ENCODE assay signal across 16 cellular contexts in the genomic region with DNA sequence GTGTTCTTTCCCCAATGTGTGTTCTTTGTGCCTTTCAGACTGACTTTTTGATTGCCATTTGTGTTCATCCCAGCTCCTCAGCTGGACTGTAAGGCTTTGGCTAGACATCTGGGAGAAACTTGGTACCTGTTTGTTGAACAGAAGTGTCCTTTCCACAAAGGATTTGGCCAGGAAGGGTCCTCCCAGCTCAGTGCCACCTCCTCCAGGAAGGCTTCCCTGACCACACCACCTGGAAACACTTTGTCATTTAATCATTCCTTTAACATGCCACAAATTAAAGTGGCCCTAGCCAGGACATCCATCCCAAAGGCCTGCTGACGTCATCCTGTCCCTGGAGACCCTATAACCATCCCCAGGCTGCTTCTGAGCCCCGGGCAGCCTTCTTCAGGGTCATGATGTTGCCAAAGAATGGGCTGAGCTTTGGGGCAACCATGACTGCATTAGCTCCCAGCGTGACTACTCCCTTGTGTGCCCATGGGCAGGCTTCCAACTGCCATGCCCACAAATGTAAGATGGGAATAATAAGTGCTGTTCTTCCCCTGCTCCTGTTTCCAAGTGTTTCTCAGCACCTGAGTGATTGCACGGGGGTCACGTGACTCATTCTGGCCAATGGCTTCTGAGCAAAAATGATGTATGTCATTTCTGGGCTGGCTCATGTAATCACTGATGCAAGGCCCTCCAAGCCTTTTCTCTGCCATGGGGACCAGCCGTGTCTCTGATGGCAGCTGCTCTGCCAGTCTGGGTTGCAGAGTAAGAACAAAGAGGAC.
DNase-seq lines count a peak whose midpoint lies in the region; ATAC-seq, FAIRE-seq and TF ChIP-seq lines count a peak whose summit lies in the region.
"Had no signal": no experiment of that assay in that cellular context is flagged by ENCODE, and none has a peak within 500 bp of the region (broad histone marks: within the 10 kb centered on the region; RNA-seq: fewer than 3 reads in every experiment).

No MANE protein-coding gene starts in this region.

- no peak for TF ChIP-seq POLR2A in K562 (conservative IDR thresholded peaks at IDR 0.05)

- H3K9me1 ChIP-seq in K562 (ENCODE audit: control insufficient read depth, insufficient read depth, low read length): no peaks in the 10 kb centered on the region

- H3K9ac ChIP-seq in Karpas-422 (ENCODE audit: low read length) (no peak overlapping the region), K562 (ENCODE audit: insufficient read depth in 1 of 2, low read depth in 2 of 2, low read length in 2 of 2) (0 out of 4 replicates have a peak overlapping the region, but pooled peaks of 1 of the 2 experiments have one; percentile 19)
- H3K9ac ChIP-seq: GM23248 had no signal

- DNase-seq in activated naive CD4-positive, alpha-beta T cell treated with anti-CD3 and anti-CD28 coated beads, Interleukin-2, amount 50 U/mL, for 16 hours: no peak
- DNase-seq in Karpas-422: peak; percentile 56
- peak in 3 of 4 experiments; percentile 48 to 50 (median 49) for DNase-seq in K562 (ENCODE audit: extremely low read depth in 1 of 4, low spot score in 3 of 4)
- peak; percentile 38 for DNase-seq in renal cortical epithelial cell (ENCODE audit: low read depth)
- no peak for DNase-seq in activated T-cell treated with anti-CD3 and anti-CD28 coated beads, Interleukin-2, amount 50 U/mL, for 1 hour
- no peak for DNase-seq in activated T-cell treated with anti-CD3 and anti-CD28 coated beads, Interleukin-2, amount 50 U/mL, for 48 hours
- DNase-seq: Calu3, GDM1, GM23248, NCI-H1436 treated with DMSO at 0.1 percent for 48 hours, NCI-H2081, Right ventricle myocardium superior had no signal

- H3K4me2 ChIP-seq in Karpas-422 (ENCODE audit: low read depth, low read length, poor library complexity, severe bottlenecking) (peak overlapping the region; percentile 74), K562 (ENCODE audit: insufficient read depth, low read length) (no peak overlapping the region)

- no peaks in the 10 kb centered on the region for H3K27me3 ChIP-seq in Karpas-422 (ENCODE audit: low read length)
- H3K27me3 ChIP-seq in K562 (ENCODE audit: control insufficient read depth in 2 of 2, insufficient read depth in 2 of 2, low read length in 2 of 2): 0 out of 5 replicates have a peak, but pooled peaks cover 0 to 6% of the 10 kb centered on the region in 2 experiments

- POLR2A ChIA-PET in K562 (lab: Yijun Ruan, JAX): no interaction called here

- no peak overlapping the region for H3K4me3 Mint-ChIP-seq in activated naive CD4-positive, alpha-beta T cell treated with anti-CD3 and anti-CD28 coated beads, Interleukin-2, amount 50 U/mL, for 24 hours

- peak overlapping the region; percentile 30 for H3K27ac Mint-ChIP-seq in activated naive CD4-positive, alpha-beta T cell treated with anti-CD3 and anti-CD28 coated beads, Interleukin-2, amount 50 U/mL, for 24 hours
- H3K27ac Mint-ChIP-seq: IgD-negative memory B cell had no signal

- peaks cover 1% of the 10 kb centered on the region for H3K27me3 Mint-ChIP-seq in activated naive CD4-positive, alpha-beta T cell treated with anti-CD3 and anti-CD28 coated beads, Interleukin-2, amount 50 U/mL, for 24 hours

- H3K9me2 ChIP-seq in Karpas-422 (replicated peaks; ENCODE audit: insufficient read depth, low read length): no peaks in the 10 kb centered on the region

- no peak overlapping the region for H2AFZ ChIP-seq in Karpas-422 (ENCODE audit: low read length)
- H2AFZ ChIP-seq in K562 (ENCODE audit: low read depth, low read length): no peak overlapping the region
- H2AFZ ChIP-seq: GM23248 had no signal

- CTCF ChIA-PET in K562 (lab: Yijun Ruan, JAX; ENCODE audit: low intra/inter-chr PET ratio): no interaction called here

- H3K36me3 ChIP-seq in Karpas-422 (ENCODE audit: insufficient read depth, low read length) (no peaks in the 10 kb centered on the region), K562 (ENCODE audit: control insufficient read depth, insufficient read depth, low read length) (no peaks in the 10 kb centered on the region)

- TF ChIP-seq EP300 in K562 (IDR thresholded peaks at IDR 0.05; ENCODE audit: low read length): no peak

- no peaks in the 10 kb centered on the region for H3K9me3 ChIP-seq in Karpas-422 (ENCODE audit: low read length)
- no peaks in the 10 kb centered on the region for H3K9me3 ChIP-seq in K562 (replicated peaks; ENCODE audit: control insufficient read depth, insufficient read depth, low read depth, low read length)

- peaks cover 4% of the 10 kb centered on the region for H3K4me1 Mint-ChIP-seq in activated naive CD4-positive, alpha-beta T cell treated with anti-CD3 and anti-CD28 coated beads, Interleukin-2, amount 50 U/mL, for 24 hours

- ATAC-seq in K562 (peak; percentile 45; the same call in 1 of the 3 replicates), HG03280 (IDR thresholded peaks at IDR 0.05; ENCODE audit: unreplicated experiment) (no peak)

- TF ChIP-seq CTCF in K562 (IDR thresholded peaks at IDR 0.05 in 2 of 3, conservative IDR thresholded peaks at IDR 0.05 in 1 of 3; ENCODE audit: insufficient read depth in 2 of 3, low read depth in 1 of 3, low read length in 3 of 3): no peak

- TF ChIP-seq RAD21 in K562 (CRISPR knock-in tag; conservative IDR thresholded peaks at IDR 0.05 in 1 of 2, IDR thresholded peaks at IDR 0.05 in 1 of 2): no peak

- H3K4me3 ChIP-seq in Karpas-422 (ENCODE audit: low read length): no peak overlapping the region
- H3K4me3 ChIP-seq in K562: no peak overlapping the region
- H3K4me3 ChIP-seq: GM23248 had no signal

- in situ Hi-C loops in K562 (cut with MboI): no loop called here

- peaks cover 48% of the 10 kb centered on the region for H3K4me1 ChIP-seq in Karpas-422 (ENCODE audit: low read length)
- H3K4me1 ChIP-seq in K562 (replicated peaks in 1 of 2; ENCODE audit: control insufficient read depth in 2 of 2, insufficient read depth in 2 of 2, low read length in 2 of 2): 0 out of 5 replicates have a peak, but pooled peaks cover 0 to 5% of the 10 kb centered on the region in 2 experiments

- WGBS in K562 (ENCODE audit: insufficient coverage, low coverage, missing lambda C conversion rate): 13% methylated on average over 6 of the region's 6 CpGs

- H4K20me1 ChIP-seq in Karpas-422 (ENCODE audit: insufficient read depth, low read depth, low read length): no peaks in the 10 kb centered on the region
- H4K20me1 ChIP-seq in K562 (replicated peaks; ENCODE audit: control insufficient read depth, insufficient read depth, low read length): no peaks in the 10 kb centered on the region

- no peak overlapping the region for H3K27ac ChIP-seq in Karpas-422 (ENCODE audit: low read length)
- no peak overlapping the region for H3K27ac ChIP-seq in K562 (ENCODE audit: extremely low read depth, low read depth, low read length)
- H3K27ac ChIP-seq: C4-2B, GM23248 had no signal

- no peaks in the 10 kb centered on the region for H3K9me3 Mint-ChIP-seq in activated naive CD4-positive, alpha-beta T cell treated with anti-CD3 and anti-CD28 coated beads, Interleukin-2, amount 50 U/mL, for 24 hours
- H3K9me3 Mint-ChIP-seq: IgD-negative memory B cell had no signal

- no peak for FAIRE-seq in K562 (lab: Jason Lieb, UNC)

- intact Hi-C loops in K562 (cut with micrococcal nuclease): loop anchor here (5.0 kb wide), 1 partner anchor 129 kb away; no protein-coding TSS in a partner anchor

- H3K79me2 ChIP-seq in Karpas-422 (ENCODE audit: low read length) (no peaks in the 10 kb centered on the region), K562 (ENCODE audit: control insufficient read depth, insufficient read depth, low read length) (no peaks in the 10 kb centered on the region)

- H3K36me3 Mint-ChIP-seq in activated naive CD4-positive, alpha-beta T cell treated with anti-CD3 and anti-CD28 coated beads, Interleukin-2, amount 50 U/mL, for 24 hours: no peaks in the 10 kb centered on the region

- no TSS peak for BruUV-seq in K562 (replicated peaks; lab: Mats Ljungman, UMichigan)

TF ChIP-seq in K562, 482 proteins besides CTCF, POLR2A, EP300 and RAD21 (continues in another document):
- TF ChIP-seq, protein P1, sequence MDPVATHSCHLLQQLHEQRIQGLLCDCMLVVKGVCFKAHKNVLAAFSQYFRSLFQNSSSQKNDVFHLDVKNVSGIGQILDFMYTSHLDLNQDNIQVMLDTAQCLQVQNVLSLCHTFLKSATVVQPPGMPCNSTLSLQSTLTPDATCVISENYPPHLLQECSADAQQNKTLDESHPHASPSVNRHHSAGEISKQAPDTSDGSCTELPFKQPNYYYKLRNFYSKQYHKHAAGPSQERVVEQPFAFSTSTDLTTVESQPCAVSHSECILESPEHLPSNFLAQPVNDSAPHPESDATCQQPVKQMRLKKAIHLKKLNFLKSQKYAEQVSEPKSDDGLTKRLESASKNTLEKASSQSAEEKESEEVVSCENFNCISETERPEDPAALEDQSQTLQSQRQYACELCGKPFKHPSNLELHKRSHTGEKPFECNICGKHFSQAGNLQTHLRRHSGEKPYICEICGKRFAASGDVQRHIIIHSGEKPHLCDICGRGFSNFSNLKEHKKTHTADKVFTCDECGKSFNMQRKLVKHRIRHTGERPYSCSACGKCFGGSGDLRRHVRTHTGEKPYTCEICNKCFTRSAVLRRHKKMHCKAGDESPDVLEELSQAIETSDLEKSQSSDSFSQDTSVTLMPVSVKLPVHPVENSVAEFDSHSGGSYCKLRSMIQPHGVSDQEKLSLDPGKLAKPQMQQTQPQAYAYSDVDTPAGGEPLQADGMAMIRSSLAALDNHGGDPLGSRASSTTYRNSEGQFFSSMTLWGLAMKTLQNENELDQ (CRISPR knock-in tag; IDR thresholded peaks at IDR 0.05; ENCODE audit: borderline replicate concordance): no peak
- TF ChIP-seq RCOR1 (IDR thresholded peaks at IDR 0.05; ENCODE audit: borderline replicate concordance in 1 of 2, low read depth in 2 of 2, low read length in 2 of 2) (peak in 1 of 2 experiments; percentile 16; a peak in 1 of 4 replicates), HDAC8 (tag; IDR thresholded peaks at IDR 0.05) (no peak), TFE3 (CRISPR knock-in tag; IDR thresholded peaks at IDR 0.05) (peak; percentile 96), TOE1 (IDR thresholded peaks at IDR 0.05; ENCODE audit: borderline replicate concordance) (peak; percentile 97), TOE1 (CRISPR knock-in tag; IDR thresholded peaks at IDR 0.05; ENCODE audit: borderline replicate concordance, low read depth) (no peak), ZNF436 (CRISPR knock-in tag; IDR thresholded peaks at IDR 0.05) (no peak), NR4A1 (CRISPR knock-in tag; IDR thresholded peaks at IDR 0.05) (no peak), NR4A1 (tag; IDR thresholded peaks at IDR 0.05) (no peak)

Comparison
In these comparisons a context has a peak if more than half of its experiments do, and no peak if none do; other contexts are left out.
1. DNase-seq: peak in Karpas-422 (single experiment), K562 (3 of 4) and renal cortical epithelial cell (single experiment); none in activated naive CD4-positive, alpha-beta T cell treated with anti-CD3 and anti-CD28 coated beads, Interleukin-2, amount 50 U/mL, for 16 hours (single experiment), activated T-cell treated with anti-CD3 and anti-CD28 coated beads, Interleukin-2, amount 50 U/mL, for 1 hour (single experiment) and activated T-cell treated with anti-CD3 and anti-CD28 coated beads, Interleukin-2, amount 50 U/mL, for 48 hours (0 of 2).